Comparison of ENCODE assay signal across 13 cellular contexts in the genomic region with DNA sequence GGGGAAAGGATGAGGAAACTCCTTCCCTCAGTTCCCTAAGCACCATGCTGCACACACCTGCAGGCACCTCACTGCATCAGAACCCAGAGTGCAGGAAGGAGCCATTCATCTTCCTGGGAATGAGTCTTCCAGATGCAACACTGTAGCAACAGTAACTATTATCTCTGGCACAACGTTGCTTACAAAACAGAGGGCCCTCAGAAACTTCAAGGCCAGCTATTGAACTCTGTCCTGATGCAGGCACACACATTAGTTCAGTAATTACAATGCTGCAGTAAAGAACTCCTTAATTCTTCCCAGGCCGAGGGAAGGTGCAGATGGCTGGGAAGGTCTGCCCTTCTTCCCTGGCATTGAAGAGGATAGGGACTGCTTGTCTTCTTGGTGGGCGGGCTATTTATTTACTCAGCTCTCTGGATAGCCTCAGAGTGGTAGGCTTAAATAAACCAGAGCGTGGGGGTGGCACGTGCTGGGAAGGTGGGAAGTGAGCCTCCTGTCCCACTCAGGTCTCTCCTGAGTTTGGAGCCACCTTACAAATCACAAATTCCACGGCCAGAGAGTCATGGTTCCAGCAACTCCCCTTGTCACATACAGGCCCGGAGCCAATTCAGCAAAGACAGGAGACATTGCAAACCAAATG.
"Had no signal": no experiment of that assay in that cellular context is flagged by ENCODE, and none has a peak within 500 bp of the region (broad histone marks: within the 10 kb centered on the region; RNA-seq: fewer than 3 reads in every experiment).

No MANE protein-coding gene starts in this region.

- H3K4me3 ChIP-seq: left lung, mucosa of descending colon, thyroid gland had no signal

- H3K9ac ChIP-seq: parathyroid adenoma had no signal

- H2AFZ ChIP-seq: parathyroid adenoma had no signal

- H3K27ac ChIP-seq: left lung, parathyroid adenoma, thyroid gland had no signal

- H3K79me2 ChIP-seq: parathyroid adenoma had no signal

- DNase-seq: activated CD4-positive, alpha-beta T cell treated with anti-CD3 and anti-CD28 coated beads, Interleukin-2, amount 10 ng/mL, durations not matched to agents 7 days and 5 days; activated CD8-positive, alpha-beta memory T cell treated with anti-CD3 and anti-CD28 coated beads for 24 hours; activated gamma-delta T cell treated with Interleukin-2 at 50 U/mL for 16 hours; amygdala; cortex of kidney; effector memory CD4-positive, alpha-beta T cell; left lung; mammary epithelial cell; mucosa of descending colon; naive thymus-derived CD4-positive, alpha-beta T cell; thyroid gland had no signal

- H3K36me3 ChIP-seq: left lung, thyroid gland had no signal

- H3K4me1 ChIP-seq: parathyroid adenoma had no signal

- ATAC-seq: left lung; mucosa of descending colon; naive thymus-derived CD4-positive, alpha-beta T cell; stimulated activated effector memory CD8-positive, alpha-beta T cell treated with anti-CD3 and anti-CD28 coated beads, Interleukin-12 subunit alpha, Interleukin-12 subunit beta, amount 100 ng/mL, for 72 hours had no signal

- H3K9me3 ChIP-seq: left lung, mucosa of descending colon, thyroid gland had no signal

- H3K27me3 ChIP-seq: left lung, thyroid gland had no signal
